Comparison of ENCODE assay signal across 12 cellular contexts in the genomic region with DNA sequence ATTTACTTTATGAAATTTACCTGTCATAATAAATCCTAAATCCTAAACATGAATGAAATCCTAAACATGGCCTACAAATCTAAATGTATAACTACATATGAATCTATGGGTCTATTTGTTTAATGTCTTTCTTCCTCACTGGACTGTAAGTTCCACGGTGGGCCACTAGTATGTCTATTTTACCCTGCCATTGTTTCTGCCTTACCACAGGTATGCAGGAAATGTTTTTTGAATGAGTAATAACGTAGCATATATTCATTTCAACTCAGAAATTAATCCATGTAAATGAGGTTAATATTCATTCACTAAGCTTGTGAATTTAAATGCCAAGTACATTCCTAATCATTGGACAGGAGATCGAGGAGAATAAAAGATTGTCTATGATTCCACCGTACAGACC. TPM values are rescaled to one million over a fixed set of nuclear protein-coding genes. Genes with fewer than 3 reads are reported as not detected.
DNase-seq lines count a peak whose midpoint lies in the region; FAIRE-seq and TF ChIP-seq lines count a peak whose summit lies in the region.
"Had no signal": no experiment of that assay in that cellular context is flagged by ENCODE, and none has a peak within 500 bp of the region (broad histone marks: within the 10 kb centered on the region; RNA-seq: fewer than 3 reads in every experiment).

No MANE protein-coding gene starts in this region.

- no peak overlapping the region for H3K9ac ChIP-seq in H9 (ENCODE audit: extremely low read depth, insufficient read length, low read length)

- no TSS peak for BruUV-seq in A673 (replicated peaks; lab: Mats Ljungman, UMichigan)

- intact Hi-C loops in A673 (cut with micrococcal nuclease; ENCODE audit: unreplicated experiment): no loop called here

- H3K4me2 ChIP-seq in H9 (ENCODE audit: insufficient read depth, insufficient read length, low read length): no peak overlapping the region

- no CpG with 5 or more reads among the region's 4 CpGs for WGBS in H9 (ENCODE audit: extremely low coverage, insufficient read length, low lambda C conversion rate)

- H4K91ac ChIP-seq in H9 (ENCODE audit: insufficient read length, low read depth, low read length): no peak overlapping the region

- H3K36me3 Mint-ChIP-seq in H9 (ENCODE audit: insufficient read depth in 1 of 3, low read depth in 3 of 3): peaks cover 15 to 38% (median 37%) of the 10 kb centered on the region in 3 experiments; a peak in 6 of 7 replicates

- H3K18ac ChIP-seq in H9 (ENCODE audit: insufficient read length, low read depth, low read length): no peak overlapping the region

- H2BK20ac ChIP-seq in H9 (ENCODE audit: low read depth, low read length, poor library complexity, severe bottlenecking): no peak overlapping the region

- H3K56ac ChIP-seq in H9 (ENCODE audit: insufficient read length, low read depth, low read length): no peak overlapping the region

- peak; percentile 62 for FAIRE-seq in TTC549 (lab: Jason Lieb, UNC)

- H2BK120ac ChIP-seq in H9 (ENCODE audit: low read depth, low read length, poor library complexity, severe bottlenecking): no peak overlapping the region

- no peak for TF ChIP-seq CTCF in A673 (conservative IDR thresholded peaks at IDR 0.05; ENCODE audit: low read depth, low read length)
- TF ChIP-seq CTCF in foreskin fibroblast (IDR thresholded peaks at IDR 0.05; ENCODE audit: low read depth, low read length): no peak
- TF ChIP-seq CTCF in H9 (conservative IDR thresholded peaks at IDR 0.05): no peak

- no peaks in the 10 kb centered on the region for H3K9me3 Mint-ChIP-seq in H9
- H3K9me3 Mint-ChIP-seq: activated naive CD4-positive, alpha-beta T cell treated with anti-CD3 and anti-CD28 coated beads, Interleukin-2, amount 50 U/mL, for 24 hours had no signal

- no peaks in the 10 kb centered on the region for H4K20me1 ChIP-seq in H9 (ENCODE audit: control insufficient read depth, insufficient read depth, insufficient read length)

- H3K4me1 ChIP-seq in A673 (ENCODE audit: insufficient read depth, low read length, poor library complexity, severe bottlenecking) (no peaks in the 10 kb centered on the region), H9 (ENCODE audit: insufficient read depth, low read length) (no peaks in the 10 kb centered on the region)
- H3K4me1 ChIP-seq: upper lobe of left lung had no signal

- no peaks in the 10 kb centered on the region for H3K79me2 ChIP-seq in H9 (ENCODE audit: insufficient read depth, low read length)

- no peak overlapping the region for H3K14ac ChIP-seq in H9 (ENCODE audit: insufficient read depth, low read length)

- no peak overlapping the region for H4K5ac ChIP-seq in H9 (ENCODE audit: insufficient read length, low read depth, low read length)

- H2BK5ac ChIP-seq in H9 (ENCODE audit: insufficient read length, low read length): no peak overlapping the region

- H2BK15ac ChIP-seq in H9 (ENCODE audit: low read depth, low read length): no peak overlapping the region

- DNase-seq in A673 (ENCODE audit: low spot score) (peak; percentile 4), HPDE6-E6E7 (ENCODE audit: extremely low spot score) (peak; percentile 67), foreskin fibroblast (peak; percentile 8 to 34), GM19240 (ENCODE audit: insufficient read length, low spot score) (no peak), NCI-H1694 (lab: John Stamatoyannopoulos, UW) (no peak), H9 (no peak), NCI-H146 (lab: John Stamatoyannopoulos, UW) (no peak)
- DNase-seq: activated CD8-positive, alpha-beta T cell treated with anti-CD3 and anti-CD28 coated beads, Interleukin-2, amount 10 ng/mL, durations not matched to agents 7 days and 5 days had no signal

- peaks cover 4% of the 10 kb centered on the region for H3K36me3 ChIP-seq in A673 (ENCODE audit: insufficient read depth, low read length, poor library complexity, severe bottlenecking)

- no peak overlapping the region for H3K27ac Mint-ChIP-seq in H9
- H3K27ac Mint-ChIP-seq: activated CD8-positive, alpha-beta T cell treated with anti-CD3 and anti-CD28 coated beads, Interleukin-2, amount 10 ng/mL, durations not matched to agents 7 days and 5 days; activated naive CD4-positive, alpha-beta T cell treated with anti-CD3 and anti-CD28 coated beads, Interleukin-2, amount 50 U/mL, for 24 hours; B cell had no signal

- H3K27me3 ChIP-seq in A673 (replicated peaks; ENCODE audit: insufficient read depth, low read depth, low read length, poor library complexity) (no peaks in the 10 kb centered on the region), H9 (ENCODE audit: insufficient read depth, low read length) (no peaks in the 10 kb centered on the region)
- H3K27me3 ChIP-seq: upper lobe of left lung had no signal

- H2AK5ac ChIP-seq in H9 (ENCODE audit: insufficient read length, low read length): no peak overlapping the region

- no peak overlapping the region for H3K4me3 Mint-ChIP-seq in H9
- H3K4me3 Mint-ChIP-seq: activated CD8-positive, alpha-beta T cell treated with anti-CD3 and anti-CD28 coated beads, Interleukin-2, amount 10 ng/mL, durations not matched to agents 7 days and 5 days; activated naive CD4-positive, alpha-beta T cell treated with anti-CD3 and anti-CD28 coated beads, Interleukin-2, amount 50 U/mL, for 24 hours; B cell had no signal

- no peak overlapping the region for H2AFZ ChIP-seq in H9 (ENCODE audit: low read length)

- H3K4ac ChIP-seq in H9 (ENCODE audit: low read depth, low read length): no peak overlapping the region

- no peaks in the 10 kb centered on the region for H3K27me3 Mint-ChIP-seq in H9 (ENCODE audit: low read depth)
- H3K27me3 Mint-ChIP-seq: activated naive CD4-positive, alpha-beta T cell treated with anti-CD3 and anti-CD28 coated beads, Interleukin-2, amount 50 U/mL, for 24 hours; B cell had no signal

- no peak overlapping the region for H2BK12ac ChIP-seq in H9 (ENCODE audit: insufficient read length, low read depth, low read length)

- H3K4me3 ChIP-seq in A673 (ENCODE audit: low read depth, low read length, poor library complexity, severe bottlenecking): no peak overlapping the region
- H3K4me3 ChIP-seq in foreskin fibroblast (ENCODE audit: low read depth in 1 of 2, low read length in 2 of 2): no peak overlapping the region
- H3K4me3 ChIP-seq: upper lobe of left lung had no signal

- H3K79me1 ChIP-seq in H9 (ENCODE audit: insufficient read depth, low read depth, low read length, poor library complexity, severe bottlenecking): no peaks in the 10 kb centered on the region

- H4K8ac ChIP-seq in H9 (replicated peaks; ENCODE audit: insufficient read length, low read depth, low read length): no peak overlapping the region

- H3K23ac ChIP-seq in H9 (ENCODE audit: insufficient read length, low read depth, low read length): no peak overlapping the region

- no peak overlapping the region for H3K27ac ChIP-seq in A673 (ENCODE audit: low read depth, low read length, poor library complexity, severe bottlenecking)
- H3K27ac ChIP-seq in H9 (ENCODE audit: insufficient read length, low read depth, low read length): no peak overlapping the region
- H3K27ac ChIP-seq: upper lobe of left lung had no signal

- CTCF ChIA-PET in A673 (lab: Charles Lee): no interaction called here

- no peak overlapping the region for H3T11ph ChIP-seq in H9 (ENCODE audit: low read length)

- H3K23me2 ChIP-seq in H9 (ENCODE audit: insufficient read length, low read depth, low read length, poor library complexity, severe bottlenecking): no peaks in the 10 kb centered on the region

- H3K4me1 Mint-ChIP-seq in H9: no peaks in the 10 kb centered on the region
- H3K4me1 Mint-ChIP-seq: B cell had no signal

- H3K9me3 ChIP-seq in A673 (ENCODE audit: low read depth, low read length, poor library complexity, severe bottlenecking): no peaks in the 10 kb centered on the region
- H3K9me3 ChIP-seq in H9 (ENCODE audit: control insufficient read depth, low read depth, low read length): no peaks in the 10 kb centered on the region
- H3K9me3 ChIP-seq: upper lobe of left lung had no signal

- POLR2A ChIA-PET in A673 (lab: Charles Lee; ENCODE audit: low non-redundant PET): no interaction called here

RNA-seq across cellular contexts. Expression of gene B3GALNT2, which starts 35.3 kb away (rescaled TPM):
- total RNA-seq in A673 (2021) (18.4 and 18.6 TPM in 2 replicates), H9 (2021) (27.8 and 30.9 TPM in 2 replicates)

Comparison
In these comparisons a context has a peak if more than half of its experiments do, and no peak if none do; other contexts are left out.
1. DNase-seq: peak in A673 (single experiment), HPDE6-E6E7 (single experiment) and foreskin fibroblast (2 of 2); none in GM19240 (single experiment), NCI-H1694 (single experiment), H9 (single experiment) and NCI-H146 (single experiment).